In the genomic region with DNA sequence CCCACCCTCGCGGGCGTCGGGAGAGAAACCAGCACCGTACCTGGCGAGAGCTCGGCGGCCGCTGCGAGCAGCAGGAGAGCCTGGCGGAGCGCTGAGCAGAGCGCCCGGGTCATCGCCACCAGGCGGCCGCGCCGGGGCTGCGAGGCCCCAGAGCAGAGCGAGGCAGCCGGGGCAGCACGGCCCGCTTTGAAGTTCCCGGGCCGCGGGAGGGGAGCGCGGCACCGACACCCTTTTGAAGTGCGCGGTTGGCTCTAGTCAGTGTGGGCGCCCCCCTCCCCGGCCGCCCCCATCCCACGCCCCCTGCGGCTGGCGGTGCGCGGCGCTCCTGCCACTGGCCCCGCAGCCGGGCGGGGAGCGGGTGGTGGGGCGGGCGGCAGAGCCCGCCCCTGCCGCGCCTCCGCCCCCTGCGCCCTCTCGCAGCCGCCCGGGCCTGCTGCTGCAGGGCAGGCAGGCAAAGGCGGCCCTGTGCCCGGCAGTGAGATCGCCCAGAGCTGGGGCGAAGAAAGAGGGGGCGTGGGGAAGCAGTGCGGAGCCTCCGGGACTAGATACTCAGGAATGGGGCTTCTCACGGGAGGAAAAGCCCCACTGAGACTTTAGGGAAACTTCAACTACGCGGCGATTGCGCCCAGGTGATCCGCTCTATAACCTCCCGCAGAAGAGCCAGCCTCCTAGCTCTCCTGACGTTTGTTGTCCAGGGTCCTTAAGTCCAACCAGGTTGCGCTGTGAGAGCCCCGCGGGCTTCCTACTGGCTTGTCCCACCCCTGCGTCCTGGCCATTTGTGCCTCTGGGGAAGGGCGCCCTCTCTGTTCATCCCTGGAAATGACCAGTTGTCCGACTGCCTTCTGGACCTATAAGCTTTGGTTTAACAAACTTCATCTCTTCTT, we compare ENCODE assay signal across 8 cellular contexts. TPM values are rescaled to one million over a fixed set of nuclear protein-coding genes. Genes with fewer than 3 reads are reported as not detected.
DNase-seq lines count a peak whose midpoint lies in the region; ATAC-seq and TF ChIP-seq lines count a peak whose summit lies in the region.

A gene (minus strand): TSS at position 333 of the 884 bp plus-strand sequence. CDS start 220 bp downstream, at position 113.

- peaks cover 14 to 23% of the 10 kb centered on the region in 2 donors for H3K27me3 Mint-ChIP-seq in natural killer cell treated with Interleukin-12 subunit alpha and Interleukin-12 subunit beta and Interleukin-15 and Interleukin-18, amount 100 ng/mL, for 72 hours
- peaks cover 9% of the 10 kb centered on the region for H3K27me3 Mint-ChIP-seq in stimulated activated naive CD8-positive, alpha-beta T cell treated with anti-CD3 and anti-CD28 coated beads, Interleukin-15, Interleukin-2, amounts not matched to agents 100 ng/mL and 50 ng/mL, for 24 hours

- CTCF ChIA-PET in PC-3 (lab: Charles Lee): interaction anchor here (0.5 to 0.6 kb wide), 4 partner anchors 132 to 278 kb away, joined by 3 to 4 read pairs (median 3); no protein-coding TSS in a partner anchor

- H3K79me2 ChIP-seq in PC-3 (ENCODE audit: low read length): no peaks in the 10 kb centered on the region

- no peaks in the 10 kb centered on the region for H3K36me3 ChIP-seq in PC-3 (ENCODE audit: low read depth, low read length)

- H3K27me3 ChIP-seq in PC-3 (ENCODE audit: low read length): peaks cover 22% of the 10 kb centered on the region

- no peaks in the 10 kb centered on the region for H4K20me1 ChIP-seq in PC-3 (ENCODE audit: low read length)

- no peaks in the 10 kb centered on the region for H3F3A ChIP-seq in PC-3 (ENCODE audit: low read length, unreplicated experiment)

- no peak within 1 kb of the TSS for H3K9ac ChIP-seq in PC-3 (ENCODE audit: low read length)

- H3K27ac Mint-ChIP-seq in natural killer cell treated with Interleukin-12 subunit alpha and Interleukin-12 subunit beta and Interleukin-15 and Interleukin-18, amount 100 ng/mL, for 72 hours: peak within 1 kb of the TSS; percentile 39
- H3K27ac Mint-ChIP-seq in stimulated activated naive CD8-positive, alpha-beta T cell treated with anti-CD3 and anti-CD28 coated beads, Interleukin-15, Interleukin-2, amounts not matched to agents 100 ng/mL and 50 ng/mL, for 24 hours: peak within 1 kb of the TSS; percentile 81

- peaks cover 9% of the 10 kb centered on the region; the same call in 1 of the 2 replicates for H3K4me1 ChIP-seq in PC-3 (ENCODE audit: insufficient read depth, low read length)

- H3K4me2 ChIP-seq in PC-3 (ENCODE audit: low read length): peak within 1 kb of the TSS; percentile 99

- H2AFZ ChIP-seq in PC-3 (ENCODE audit: low read length): peak within 1 kb of the TSS; percentile 98

- peaks cover 4% of the 10 kb centered on the region for H3K9me3 Mint-ChIP-seq in natural killer cell treated with Interleukin-12 subunit alpha and Interleukin-12 subunit beta and Interleukin-15 and Interleukin-18, amount 100 ng/mL, for 72 hours
- no peaks in the 10 kb centered on the region for H3K9me3 Mint-ChIP-seq in stimulated activated naive CD8-positive, alpha-beta T cell treated with anti-CD3 and anti-CD28 coated beads, Interleukin-15, Interleukin-2, amounts not matched to agents 100 ng/mL and 50 ng/mL, for 24 hours

- peak; percentile 67 for DNase-seq in COR-L47 (lab: John Stamatoyannopoulos, UW)
- DNase-seq in HPDE6-E6E7 (ENCODE audit: extremely low spot score): peak; percentile 82
- DNase-seq in PC-3: peak; percentile 65
- DNase-seq in activated effector memory CD4-positive, alpha-beta T cell treated with Interleukin-2 at 50 U/mL for 16 hours: peak; percentile 63
- peak; percentile 17 for DNase-seq in fibroblast of the aortic adventitia (ENCODE audit: low read depth)
- DNase-seq in natural killer cell treated with Interleukin-12 subunit alpha and Interleukin-12 subunit beta and Interleukin-15 and Interleukin-18, amount 100 ng/mL, for 72 hours (ENCODE audit: low spot score): peak; percentile 64

- H3K4me3 ChIP-seq in PC-3 (ENCODE audit: low read length) (peak within 1 kb of the TSS; percentile 71), fibroblast of the aortic adventitia (ENCODE audit: low read depth, low read length) (peak within 1 kb of the TSS; percentile 60)

- TF ChIP-seq CTCF in PC-3 (conservative IDR thresholded peaks at IDR 0.05; ENCODE audit: low read depth, low read length): peak; percentile 77
- peak; percentile 26 for TF ChIP-seq CTCF in fibroblast of the aortic adventitia (IDR thresholded peaks at IDR 0.05; ENCODE audit: insufficient read depth, low read length)

- BruUV-seq in PC-3 (replicated peaks; lab: Mats Ljungman, UMichigan): no TSS peak

- H3K9me2 ChIP-seq in PC-3 (replicated peaks; ENCODE audit: low read length): no peaks in the 10 kb centered on the region

- H3K9me3 ChIP-seq in PC-3 (ENCODE audit: low read length): no peaks in the 10 kb centered on the region

- no peak within 1 kb of the TSS for H3K27ac ChIP-seq in PC-3 (ENCODE audit: low read length)

- H3K4me1 Mint-ChIP-seq in natural killer cell treated with Interleukin-12 subunit alpha and Interleukin-12 subunit beta and Interleukin-15 and Interleukin-18, amount 100 ng/mL, for 72 hours (ENCODE audit: low read depth in 2 of 2): peaks cover 16 to 22% of the 10 kb centered on the region in 2 donors
- peaks cover 34% of the 10 kb centered on the region for H3K4me1 Mint-ChIP-seq in stimulated activated naive CD8-positive, alpha-beta T cell treated with anti-CD3 and anti-CD28 coated beads, Interleukin-15, Interleukin-2, amounts not matched to agents 100 ng/mL and 50 ng/mL, for 24 hours (ENCODE audit: low read depth)

- ATAC-seq in GM19468 (IDR thresholded peaks at IDR 0.05; ENCODE audit: extremely low read depth, unreplicated experiment) (peak; percentile 71), PC-3 (peak; percentile 95)
- peak; percentile 93 to 94 for ATAC-seq in natural killer cell treated with Interleukin-12 subunit alpha and Interleukin-12 subunit beta and Interleukin-15 and Interleukin-18, amount 100 ng/mL, for 72 hours

- H3K36me3 Mint-ChIP-seq in natural killer cell treated with Interleukin-12 subunit alpha and Interleukin-12 subunit beta and Interleukin-15 and Interleukin-18, amount 100 ng/mL, for 72 hours: no peaks in the 10 kb centered on the region
- H3K36me3 Mint-ChIP-seq in stimulated activated naive CD8-positive, alpha-beta T cell treated with anti-CD3 and anti-CD28 coated beads, Interleukin-15, Interleukin-2, amounts not matched to agents 100 ng/mL and 50 ng/mL, for 24 hours (ENCODE audit: low read depth): no peaks in the 10 kb centered on the region

- peak within 1 kb of the TSS; percentile 86 for H3K4me3 Mint-ChIP-seq in natural killer cell treated with Interleukin-12 subunit alpha and Interleukin-12 subunit beta and Interleukin-15 and Interleukin-18, amount 100 ng/mL, for 72 hours
- H3K4me3 Mint-ChIP-seq in stimulated activated naive CD8-positive, alpha-beta T cell treated with anti-CD3 and anti-CD28 coated beads, Interleukin-15, Interleukin-2, amounts not matched to agents 100 ng/mL and 50 ng/mL, for 24 hours: peak within 1 kb of the TSS; percentile 85

- intact Hi-C loops in PC-3 (cut with micrococcal nuclease): loop anchor here (5.0 to 10.0 kb wide), 3 partner anchors 106 to 384 kb away; no protein-coding TSS in a partner anchor

- POLR2A ChIA-PET in PC-3 (lab: Charles Lee; ENCODE audit: unreplicated experiment): no interaction called here

RNA-seq across cellular contexts. Expression of the gene that starts here (rescaled TPM):
- total RNA-seq in PC-3 (2014; rRNA removed): 0.17 and 0.40 TPM in 2 replicates
- 0.63 and 1.2 TPM in 2 replicates for total RNA-seq in fibroblast of the aortic adventitia (ENCODE audit: low replicate concordance)
- total RNA-seq in natural killer cell treated with Interleukin-12 subunit alpha and Interleukin-12 subunit beta and Interleukin-15 and Interleukin-18, amount 100 ng/mL, for 72 hours: 1 to 10 TPM; 1.4 to 1.8 TPM

Comparison
In these comparisons a context has a peak if more than half of its experiments do, and no peak if none do; other contexts are left out.
1. Peak in DNase-seq, ATAC-seq, H3K4me3 ChIP-seq and H3K4me2 ChIP-seq in PC-3; RNA of the gene not detected or under 1 TPM.
2. DNase-seq: peak in every context shown above with its lines; median percentile 82 in HPDE6-E6E7; 67 in COR-L47; 65 in PC-3; 64 in natural killer cell treated with Interleukin-12 subunit alpha and Interleukin-12 subunit beta and Interleukin-15 and Interleukin-18, amount 100 ng/mL, for 72 hours; 63 in activated effector memory CD4-positive, alpha-beta T cell treated with Interleukin-2 at 50 U/mL for 16 hours; 17 in fibroblast of the aortic adventitia.